9 cellular contexts compared by ENCODE assay signal in genomic region chr12:10372534-10372931, GRCh38. TPM values are rescaled to one million over a fixed set of nuclear protein-coding genes. Genes with fewer than 3 reads are reported as not detected.
A peak's percentile ranks its signal among the peaks of the same experiment; 100 is the strongest.
DNase-seq lines count a peak whose midpoint lies in the region; ATAC-seq and TF ChIP-seq lines count a peak whose summit lies in the region.
"Had no signal": no experiment of that assay in that cellular context is flagged by ENCODE, and none has a peak within 500 bp of the region (broad histone marks: within the 10 kb centered on the region; RNA-seq: fewer than 3 reads in every experiment).

No MANE protein-coding gene starts in this region.

- peak overlapping the region in 7 of 10 donors; percentile 84 to 97 (median 93) for H3K27ac Mint-ChIP-seq in naive thymus-derived CD8-positive, alpha-beta T cell

- in situ Hi-C loops in KBM-7 (cut with MboI; ENCODE audit: low pct_unique_long_range_greater_than_20kb, low sequenced_read_pairs): no loop called here

- H3K4me1 Mint-ChIP-seq in naive thymus-derived CD8-positive, alpha-beta T cell: peaks cover 50 to 87% (median 70%) of the 10 kb centered on the region in 4 donors

- peaks cover 0 to 11% (median 0%) of the 10 kb centered on the region in 9 donors for H3K9me3 Mint-ChIP-seq in naive thymus-derived CD8-positive, alpha-beta T cell

- peak overlapping the region in 1 of 2 donors; percentile 3 for H3K9ac ChIP-seq in colonic mucosa (ENCODE audit: low read depth in 2 of 2, low read length in 2 of 2)

- H3K4me3 Mint-ChIP-seq in naive thymus-derived CD8-positive, alpha-beta T cell: peak overlapping the region; percentile 38 to 87 (median 78)

- H3K27ac ChIP-seq in colonic mucosa: peak overlapping the region; percentile 80
- H3K27ac ChIP-seq: SK-N-MC had no signal

- no peak for TF ChIP-seq CTCF in colonic mucosa (IDR thresholded peaks at IDR 0.05)

- ATAC-seq in naive thymus-derived CD8-positive, alpha-beta T cell: peak; percentile 38 to 43
- no peak for ATAC-seq in GM21529 (IDR thresholded peaks at IDR 0.05; ENCODE audit: unreplicated experiment)
- ATAC-seq in GM21737 (IDR thresholded peaks at IDR 0.05; ENCODE audit: unreplicated experiment): no peak

- H3K4me3 ChIP-seq in colonic mucosa: no peak overlapping the region
- H3K4me3 ChIP-seq: SK-N-MC had no signal

- H3K4me1 ChIP-seq in colonic mucosa: no peaks in the 10 kb centered on the region

- H3K36me3 Mint-ChIP-seq in naive thymus-derived CD8-positive, alpha-beta T cell: peaks cover 21 to 88% (median 64%) of the 10 kb centered on the region in 3 donors

- intact Hi-C loops in colonic mucosa (cut with DNase I): no loop called here

- no peaks in the 10 kb centered on the region for H3K9me3 ChIP-seq in colonic mucosa

- peak; percentile 58 for DNase-seq in Ammon's horn (ENCODE audit: low spot score)
- peak; percentile 30 for DNase-seq in KBM-7
- peak; percentile 84 for DNase-seq in colonic mucosa
- no peak for DNase-seq in naive thymus-derived CD8-positive, alpha-beta T cell
- no peak for DNase-seq in T1000 (lab: John Stamatoyannopoulos, UW)
- no peak for DNase-seq in stimulated activated naive CD4-positive, alpha-beta T cell treated with Interleukin-2 at 50 U/mL for 16 hours (lab: John Stamatoyannopoulos, UW)

- H3K36me3 ChIP-seq in colonic mucosa: no peaks in the 10 kb centered on the region

- H3K27me3 ChIP-seq in colonic mucosa: no peaks in the 10 kb centered on the region

- POLR2A ChIA-PET in naive thymus-derived CD8-positive, alpha-beta T cell (lab: Charles Lee): interaction anchor here (1.1 to 3.2 kb wide), 2 partner anchors 14 to 182 kb away, joined by 4 to 17 read pairs; no protein-coding TSS in a partner anchor

- no peaks in the 10 kb centered on the region for H3K27me3 Mint-ChIP-seq in naive thymus-derived CD8-positive, alpha-beta T cell

RNA-seq across cellular contexts. Expression of gene KLRK1, which starts 17.3 kb away (rescaled TPM):
- 1 to 10 TPM; 1.1 to 1.6 TPM for total RNA-seq in colonic mucosa
- 100 to 1,000 TPM; 792 to 865 TPM for total RNA-seq in naive thymus-derived CD8-positive, alpha-beta T cell
- polyA plus RNA-seq in naive thymus-derived CD8-positive, alpha-beta T cell: 100 to 1,000 TPM; 525 to 619 (median 611) TPM

RNA-seq across cellular contexts. Expression of gene KLRC4, which starts 37.0 kb away (rescaled TPM):
- total RNA-seq in colonic mucosa: under 1 TPM; 0.47 to 0.80 TPM
- total RNA-seq in naive thymus-derived CD8-positive, alpha-beta T cell: 10 to 100 TPM; 55.4 to 57.6 TPM
- polyA plus RNA-seq in naive thymus-derived CD8-positive, alpha-beta T cell: 10 to 100 TPM in 2 of 3 donors, 1 to 10 TPM in 1; 1.3 to 31.8 (median 13.6) TPM

RNA-seq across cellular contexts. Expression of gene KLRC3, which starts 47.9 kb away (rescaled TPM):
- total RNA-seq in colonic mucosa: not detected
- 1 to 10 TPM; 3.2 to 4.6 TPM for total RNA-seq in naive thymus-derived CD8-positive, alpha-beta T cell
- 1 to 10 TPM; 2.2 to 6.4 (median 3.9) TPM for polyA plus RNA-seq in naive thymus-derived CD8-positive, alpha-beta T cell

Comparison
In these comparisons a context has a peak if more than half of its experiments do, and no peak if none do; other contexts are left out.
1. DNase-seq: peak in Ammon's horn (single experiment), KBM-7 (single experiment) and colonic mucosa (single experiment); none in naive thymus-derived CD8-positive, alpha-beta T cell (0 of 10), T1000 (single experiment) and stimulated activated naive CD4-positive, alpha-beta T cell treated with Interleukin-2 at 50 U/mL for 16 hours (single experiment).
2. ATAC-seq: peak in naive thymus-derived CD8-positive, alpha-beta T cell (2 of 2); none in GM21529 (single experiment) and GM21737 (single experiment).
3. RNA of gene KLRK1, which starts 17.3 kb away (total RNA-seq): 792 to 865 TPM in naive thymus-derived CD8-positive, alpha-beta T cell; 1.1 to 1.6 TPM in colonic mucosa; every median in the first group is over 100 times any median in the second.
4. RNA of gene KLRC4, which starts 37.0 kb away (total RNA-seq): 55.4 to 57.6 TPM in naive thymus-derived CD8-positive, alpha-beta T cell; 0.47 to 0.80 TPM in colonic mucosa; every median in the first group is over 10 times any median in the second.